1 cellular context compared by ENCODE assay signal in the genomic region with DNA sequence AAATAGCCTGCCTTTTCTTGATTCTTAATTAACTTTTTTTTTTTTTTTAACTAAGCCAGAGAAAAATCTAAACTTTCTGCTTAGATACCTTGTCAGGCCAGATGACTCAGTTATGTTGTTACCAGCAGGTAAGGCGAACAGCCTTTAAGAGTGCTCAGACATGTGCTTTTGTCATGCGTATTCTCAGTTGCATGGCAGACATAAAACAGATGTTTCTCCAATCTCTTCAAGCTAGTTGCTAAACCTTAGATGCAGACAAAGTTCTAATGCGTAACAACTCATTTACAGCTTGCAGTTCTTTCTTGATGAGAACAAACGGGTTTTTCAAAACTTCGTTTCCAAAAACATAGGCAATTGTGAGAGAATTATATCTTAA.
TF ChIP-seq lines count a peak whose summit lies in the region.

No MANE protein-coding gene starts in this region.

TF ChIP-seq in GM23338, 12 proteins besides CTCF, POLR2A, EP300 and RAD21 (continued from another document):
- TF ChIP-seq, protein P1, sequence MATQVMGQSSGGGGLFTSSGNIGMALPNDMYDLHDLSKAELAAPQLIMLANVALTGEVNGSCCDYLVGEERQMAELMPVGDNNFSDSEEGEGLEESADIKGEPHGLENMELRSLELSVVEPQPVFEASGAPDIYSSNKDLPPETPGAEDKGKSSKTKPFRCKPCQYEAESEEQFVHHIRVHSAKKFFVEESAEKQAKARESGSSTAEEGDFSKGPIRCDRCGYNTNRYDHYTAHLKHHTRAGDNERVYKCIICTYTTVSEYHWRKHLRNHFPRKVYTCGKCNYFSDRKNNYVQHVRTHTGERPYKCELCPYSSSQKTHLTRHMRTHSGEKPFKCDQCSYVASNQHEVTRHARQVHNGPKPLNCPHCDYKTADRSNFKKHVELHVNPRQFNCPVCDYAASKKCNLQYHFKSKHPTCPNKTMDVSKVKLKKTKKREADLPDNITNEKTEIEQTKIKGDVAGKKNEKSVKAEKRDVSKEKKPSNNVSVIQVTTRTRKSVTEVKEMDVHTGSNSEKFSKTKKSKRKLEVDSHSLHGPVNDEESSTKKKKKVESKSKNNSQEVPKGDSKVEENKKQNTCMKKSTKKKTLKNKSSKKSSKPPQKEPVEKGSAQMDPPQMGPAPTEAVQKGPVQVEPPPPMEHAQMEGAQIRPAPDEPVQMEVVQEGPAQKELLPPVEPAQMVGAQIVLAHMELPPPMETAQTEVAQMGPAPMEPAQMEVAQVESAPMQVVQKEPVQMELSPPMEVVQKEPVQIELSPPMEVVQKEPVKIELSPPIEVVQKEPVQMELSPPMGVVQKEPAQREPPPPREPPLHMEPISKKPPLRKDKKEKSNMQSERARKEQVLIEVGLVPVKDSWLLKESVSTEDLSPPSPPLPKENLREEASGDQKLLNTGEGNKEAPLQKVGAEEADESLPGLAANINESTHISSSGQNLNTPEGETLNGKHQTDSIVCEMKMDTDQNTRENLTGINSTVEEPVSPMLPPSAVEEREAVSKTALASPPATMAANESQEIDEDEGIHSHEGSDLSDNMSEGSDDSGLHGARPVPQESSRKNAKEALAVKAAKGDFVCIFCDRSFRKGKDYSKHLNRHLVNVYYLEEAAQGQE (IDR thresholded peaks at IDR 0.05; ENCODE audit: unreplicated experiment), result no peak
TF ChIP-seq in GM23338: peak in this region for 1.
